Comparison of ENCODE assay signal across 8 cellular contexts in the genomic region with DNA sequence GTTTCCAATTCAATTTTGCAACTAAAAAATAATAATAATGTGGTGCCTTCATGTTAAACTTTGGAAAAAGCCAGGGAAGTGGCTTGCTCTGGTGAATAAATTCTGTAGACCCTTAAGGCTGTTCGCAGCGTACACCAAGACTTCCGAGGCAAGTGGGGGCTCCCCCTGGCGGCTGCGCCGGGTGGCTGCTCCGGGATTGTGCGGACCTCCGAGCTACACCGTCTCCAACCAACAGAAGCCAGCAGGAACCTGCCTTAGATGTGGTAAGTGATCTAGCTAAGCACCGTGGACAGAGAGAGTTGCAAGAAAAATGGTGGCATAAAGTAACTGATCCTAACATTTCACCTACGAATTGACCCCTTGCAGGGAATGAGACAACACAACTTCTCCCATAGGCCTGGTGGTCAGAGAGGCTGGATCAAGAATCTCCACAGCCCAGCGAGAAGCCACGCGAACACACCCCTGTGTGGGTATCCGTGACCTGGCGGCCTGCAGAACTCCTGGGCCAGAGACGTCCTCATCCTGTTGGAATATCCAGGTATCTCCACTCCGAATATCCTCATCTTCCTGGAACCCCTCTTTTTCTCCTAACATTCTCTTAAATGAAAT.
A peak's percentile ranks its signal among the peaks of the same experiment; 100 is the strongest.
DNase-seq lines count a peak whose midpoint lies in the region; ATAC-seq lines count a peak whose summit lies in the region.

No MANE protein-coding gene starts in this region.

- peaks cover 1% of the 10 kb centered on the region; the same call in 1 of the 2 replicates for H3K9me3 ChIP-seq in MG63

- no peaks in the 10 kb centered on the region for H3K4me1 Mint-ChIP-seq in activated CD4-positive, alpha-beta memory T cell treated with anti-CD3 and anti-CD28 coated beads, Interleukin-2, amount 10 ng/mL, durations not matched to agents 7 days and 5 days

- H3K4me3 Mint-ChIP-seq in activated CD4-positive, alpha-beta memory T cell treated with anti-CD3 and anti-CD28 coated beads, Interleukin-2, amount 10 ng/mL, durations not matched to agents 7 days and 5 days = no peak overlapping the region

- peak overlapping the region; percentile 42 for H3K4me3 ChIP-seq in MG63

- DNase-seq in EH (ENCODE audit: low read depth) (peak; percentile 53), MG63 (peak; percentile 68), epidermal melanocyte (ENCODE audit: insufficient read length, low spot score) (peak; percentile 31), midbrain (lab: John Stamatoyannopoulos, UW) (peak; percentile 44)
- DNase-seq in activated CD4-positive, alpha-beta memory T cell treated with anti-CD3 and anti-CD28 coated beads, Interleukin-2, amount 10 ng/mL, durations not matched to agents 7 days and 5 days = peak; percentile 44
- DNase-seq in stimulated activated CD8-positive, alpha-beta memory T cell treated with anti-CD3 and anti-CD28 coated beads, Interleukin-4, amount 100 ng/mL, for 24 hours (ENCODE audit: low read depth) = peak; percentile 39

- peaks cover 7% of the 10 kb centered on the region for H3K27me3 Mint-ChIP-seq in activated CD4-positive, alpha-beta memory T cell treated with anti-CD3 and anti-CD28 coated beads, Interleukin-2, amount 10 ng/mL, durations not matched to agents 7 days and 5 days

- no peaks in the 10 kb centered on the region for H3K27me3 ChIP-seq in MG63

- H3K27ac Mint-ChIP-seq in activated CD4-positive, alpha-beta memory T cell treated with anti-CD3 and anti-CD28 coated beads, Interleukin-2, amount 10 ng/mL, durations not matched to agents 7 days and 5 days = no peak overlapping the region

- H3K36me3 ChIP-seq in MG63 = no peaks in the 10 kb centered on the region

- POLR2A ChIA-PET in activated CD4-positive, alpha-beta memory T cell treated with anti-CD3 and anti-CD28 coated beads, Interleukin-2, amount 10 ng/mL, durations not matched to agents 7 days and 5 days (lab: Charles Lee) = no interaction called here

- peaks cover 6% of the 10 kb centered on the region for H3K9me3 Mint-ChIP-seq in activated CD4-positive, alpha-beta memory T cell treated with anti-CD3 and anti-CD28 coated beads, Interleukin-2, amount 10 ng/mL, durations not matched to agents 7 days and 5 days

- CTCF ChIA-PET in activated CD4-positive, alpha-beta memory T cell treated with anti-CD3 and anti-CD28 coated beads, Interleukin-2, amount 10 ng/mL, durations not matched to agents 7 days and 5 days (lab: Charles Lee) = interaction anchor here (0.6 to 2.7 kb wide), 13 partner anchors 8 to 432 kb away, joined by 3 to 16 read pairs (median 3); no protein-coding TSS in a partner anchor

- ATAC-seq in GM21786 (IDR thresholded peaks at IDR 0.05; ENCODE audit: unreplicated experiment) (peak; percentile 97), HG02678 (IDR thresholded peaks at IDR 0.05; ENCODE audit: unreplicated experiment) (no peak)

- no peaks in the 10 kb centered on the region for H3K36me3 Mint-ChIP-seq in activated CD4-positive, alpha-beta memory T cell treated with anti-CD3 and anti-CD28 coated beads, Interleukin-2, amount 10 ng/mL, durations not matched to agents 7 days and 5 days (ENCODE audit: low read depth)
